Comparison of ENCODE assay signal across 17 cellular contexts in the genomic region with DNA sequence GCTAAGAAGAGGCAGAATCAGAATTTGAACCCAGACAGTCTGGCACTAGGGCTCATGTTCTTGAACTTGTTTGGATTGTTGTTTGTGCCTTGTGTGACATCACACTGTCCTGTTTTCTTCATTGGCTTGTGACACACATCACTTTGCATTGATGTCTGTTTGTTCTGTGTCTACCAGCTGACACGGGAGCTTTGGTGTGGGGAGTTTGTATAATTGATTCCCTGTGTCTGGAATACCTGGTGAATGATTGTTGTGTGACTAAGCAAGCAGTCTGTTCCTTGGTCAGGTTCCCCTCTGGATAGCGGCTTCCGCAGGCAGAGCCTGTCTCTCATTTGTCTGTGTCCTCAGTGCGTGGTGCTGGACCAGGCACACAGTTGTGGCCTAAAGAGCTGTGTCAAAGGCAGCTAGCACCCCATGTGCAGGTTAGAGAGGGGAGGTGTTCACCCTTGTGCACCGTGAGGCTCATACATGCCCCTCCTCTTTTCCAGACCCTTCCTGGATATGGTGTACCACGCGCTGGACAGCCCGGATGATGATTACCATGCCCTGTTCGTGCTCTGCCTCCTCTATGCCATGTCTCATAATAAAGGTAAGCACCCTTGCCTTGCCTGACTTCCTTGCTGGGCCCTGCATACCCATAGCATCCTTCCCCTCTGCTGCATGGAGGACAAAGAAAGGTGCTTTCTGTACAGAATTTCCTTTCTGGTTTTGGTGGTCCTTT.
DNase-seq lines count a peak whose midpoint lies in the region; ATAC-seq and TF ChIP-seq lines count a peak whose summit lies in the region.
"Had no signal": no experiment of that assay in that cellular context is flagged by ENCODE, and none has a peak within 500 bp of the region (broad histone marks: within the 10 kb centered on the region; RNA-seq: fewer than 3 reads in every experiment).

No MANE protein-coding gene starts in this region.

- no peak overlapping the region for H2BK12ac ChIP-seq in neuronal stem cell (ENCODE audit: low read length)

- no peak for TF ChIP-seq POLR2A in esophagus squamous epithelium (IDR thresholded peaks at IDR 0.05)

- H2BK5ac ChIP-seq in neuronal stem cell (ENCODE audit: low read length) = no peak overlapping the region

- intact Hi-C loops in esophagus squamous epithelium (cut with DNase I) = no loop called here

- H4K8ac ChIP-seq in neuronal stem cell (ENCODE audit: low read depth, low read length) = no peak overlapping the region

- H3K4me3 Mint-ChIP-seq in activated T-cell treated with anti-CD3 and anti-CD28 coated beads, Interleukin-2, amount 50 U/mL, for 24 hours = no peak overlapping the region
- peak overlapping the region; percentile 53 for H3K4me3 Mint-ChIP-seq in activated T-helper 17 cell treated with anti-CD3 and anti-CD28 coated beads, Interleukin-2, amount 50 U/mL, for 72 hours
- H3K4me3 Mint-ChIP-seq in stimulated activated effector memory CD8-positive, alpha-beta T cell treated with anti-CD3 and anti-CD28 coated beads, Interleukin-12 subunit alpha, Interleukin-12 subunit beta, amount 100 ng/mL, for 72 hours = peak overlapping the region; percentile 28

- peaks cover 97% of the 10 kb centered on the region for H3K36me3 Mint-ChIP-seq in activated T-cell treated with anti-CD3 and anti-CD28 coated beads, Interleukin-2, amount 50 U/mL, for 24 hours (ENCODE audit: low read depth)
- peaks cover 90% of the 10 kb centered on the region for H3K36me3 Mint-ChIP-seq in activated T-helper 17 cell treated with anti-CD3 and anti-CD28 coated beads, Interleukin-2, amount 50 U/mL, for 72 hours (ENCODE audit: low read depth)
- H3K36me3 Mint-ChIP-seq in stimulated activated effector memory CD8-positive, alpha-beta T cell treated with anti-CD3 and anti-CD28 coated beads, Interleukin-12 subunit alpha, Interleukin-12 subunit beta, amount 100 ng/mL, for 72 hours = peaks cover 64% of the 10 kb centered on the region

- no peak overlapping the region for H3K9ac ChIP-seq in neuronal stem cell (ENCODE audit: low read depth, low read length, poor library complexity)

- no peak overlapping the region for H2AFZ ChIP-seq in neuronal stem cell (ENCODE audit: low read length)

- H2BK120ac ChIP-seq in neuronal stem cell (ENCODE audit: low read depth, low read length) = no peak overlapping the region

- H3K23ac ChIP-seq in neuronal stem cell (ENCODE audit: low read depth, low read length, poor library complexity) = no peak overlapping the region

- H2AK5ac ChIP-seq in neuronal stem cell (ENCODE audit: low read depth, low read length) = no peak overlapping the region

- WGBS in neuronal stem cell (ENCODE audit: extremely low coverage in 2 of 2, insufficient read length in 2 of 2, insufficient replicate concordance in 1 of 2), 2 donors = no CpG with 5 or more reads among the region's 9 CpGs
- WGBS in esophagus squamous epithelium, 2 donors = 92 to 98% methylated on average over 9 of the region's 9 CpGs

- H3K9me3 Mint-ChIP-seq in activated T-cell treated with anti-CD3 and anti-CD28 coated beads, Interleukin-2, amount 50 U/mL, for 24 hours = peaks cover 25% of the 10 kb centered on the region
- H3K9me3 Mint-ChIP-seq in activated T-helper 17 cell treated with anti-CD3 and anti-CD28 coated beads, Interleukin-2, amount 50 U/mL, for 72 hours = peaks cover 5% of the 10 kb centered on the region
- H3K9me3 Mint-ChIP-seq in stimulated activated effector memory CD8-positive, alpha-beta T cell treated with anti-CD3 and anti-CD28 coated beads, Interleukin-12 subunit alpha, Interleukin-12 subunit beta, amount 100 ng/mL, for 72 hours = peaks cover 9% of the 10 kb centered on the region

- peaks cover 33% of the 10 kb centered on the region for H3K4me1 Mint-ChIP-seq in activated T-cell treated with anti-CD3 and anti-CD28 coated beads, Interleukin-2, amount 50 U/mL, for 24 hours (ENCODE audit: low read depth)
- peaks cover 12% of the 10 kb centered on the region for H3K4me1 Mint-ChIP-seq in activated T-helper 17 cell treated with anti-CD3 and anti-CD28 coated beads, Interleukin-2, amount 50 U/mL, for 72 hours
- H3K4me1 Mint-ChIP-seq in stimulated activated effector memory CD8-positive, alpha-beta T cell treated with anti-CD3 and anti-CD28 coated beads, Interleukin-12 subunit alpha, Interleukin-12 subunit beta, amount 100 ng/mL, for 72 hours = peaks cover 38% of the 10 kb centered on the region

- no peak for TF ChIP-seq CTCF in esophagus squamous epithelium (IDR thresholded peaks at IDR 0.05)

- H3K9me3 ChIP-seq in neuronal stem cell (replicated peaks in 1 of 2; ENCODE audit: control insufficient read depth in 2 of 2, insufficient read depth in 1 of 2, low read depth in 1 of 2, low read length in 2 of 2) (peaks cover 0 to 24% of the 10 kb centered on the region in 2 donors), esophagus squamous epithelium (peaks cover 0 to 10% (median 5%) of the 10 kb centered on the region in 3 donors)
- H3K9me3 ChIP-seq: vagina had no signal

- DNase-seq in activated T-cell treated with anti-CD3 and anti-CD28 coated beads, Interleukin-2, amount 50 U/mL, for 24 hours = no peak
- no peak for DNase-seq in activated T-cell treated with anti-CD3 and anti-CD28 coated beads for 4 hours
- DNase-seq in stimulated activated effector memory CD8-positive, alpha-beta T cell treated with anti-CD3 and anti-CD28 coated beads, Interleukin-12 subunit alpha, Interleukin-12 subunit beta, amount 100 ng/mL, for 72 hours (ENCODE audit: low spot score in 2 of 2) = peak in 1 of 2 donors; percentile 68
- DNase-seq in neuronal stem cell (ENCODE audit: low spot score) = no peak
- no peak for DNase-seq in esophagus squamous epithelium (lab: John Stamatoyannopoulos, UW)
- DNase-seq: DMS79 treated with DMSO at 0.1 percent for 48 hours; effector CD8-positive, alpha-beta T cell; NCI-H2029; NK-92 treated with Interleukin-12 subunit alpha and Interleukin-12 subunit beta, amount 100 ng/mL, for 24 hours had no signal

- ATAC-seq in HG02938 (IDR thresholded peaks at IDR 0.05; ENCODE audit: unreplicated experiment) (peak; percentile 27), GM18519 (IDR thresholded peaks at IDR 0.05; ENCODE audit: low FRiP score, unreplicated experiment) (no peak)
- ATAC-seq in activated T-helper 17 cell treated with anti-CD3 and anti-CD28 coated beads, Interleukin-2, amount 50 U/mL, for 72 hours (replicated peaks) = peak; percentile 22
- peak; percentile 65 for ATAC-seq in stimulated activated effector memory CD8-positive, alpha-beta T cell treated with anti-CD3 and anti-CD28 coated beads, Interleukin-12 subunit alpha, Interleukin-12 subunit beta, amount 100 ng/mL, for 72 hours
- ATAC-seq: K562, SK-N-SH treated with all-trans-retinoic acid at 6 μM for 48 hours had no signal

- H3K27ac ChIP-seq in neuronal stem cell (replicated peaks; ENCODE audit: low read length) = no peak overlapping the region
- no peak overlapping the region for H3K27ac ChIP-seq in esophagus squamous epithelium
- H3K27ac ChIP-seq: neutrophil, vagina had no signal

- peaks cover 4 to 52% of the 10 kb centered on the region in 2 donors for H3K36me3 ChIP-seq in neuronal stem cell (replicated peaks in 1 of 2; ENCODE audit: control insufficient read depth in 2 of 2, insufficient read depth in 2 of 2, low read length in 2 of 2)
- H3K36me3 ChIP-seq in esophagus squamous epithelium = peaks cover 3 to 87% (median 12%) of the 10 kb centered on the region in 3 donors

- no peak overlapping the region for H3K18ac ChIP-seq in neuronal stem cell (ENCODE audit: low read length)

- no peak overlapping the region for H3K4me2 ChIP-seq in neuronal stem cell (ENCODE audit: insufficient read depth, low read length, poor library complexity, severe bottlenecking)
- H3K4me2 ChIP-seq: smooth muscle cell had no signal

- no peak overlapping the region for H3K14ac ChIP-seq in neuronal stem cell (ENCODE audit: low read length)

- peak overlapping the region; percentile 92 for H3K27ac Mint-ChIP-seq in activated T-cell treated with anti-CD3 and anti-CD28 coated beads, Interleukin-2, amount 50 U/mL, for 24 hours
- H3K27ac Mint-ChIP-seq in activated T-helper 17 cell treated with anti-CD3 and anti-CD28 coated beads, Interleukin-2, amount 50 U/mL, for 72 hours = peak overlapping the region; percentile 87
- H3K27ac Mint-ChIP-seq in stimulated activated effector memory CD8-positive, alpha-beta T cell treated with anti-CD3 and anti-CD28 coated beads, Interleukin-12 subunit alpha, Interleukin-12 subunit beta, amount 100 ng/mL, for 72 hours = peak overlapping the region; percentile 84

- H2BK15ac ChIP-seq in neuronal stem cell (ENCODE audit: low read length) = no peak overlapping the region

- no peak overlapping the region for H3K4me3 ChIP-seq in neuronal stem cell (ENCODE audit: low read length in 2 of 2)
- H3K4me3 ChIP-seq in esophagus squamous epithelium = no peak overlapping the region
- H3K4me3 ChIP-seq: K562, smooth muscle cell, vagina had no signal

- no peak overlapping the region for H4K91ac ChIP-seq in neuronal stem cell (ENCODE audit: low read depth, low read length, poor library complexity)

- H3K79me1 ChIP-seq in neuronal stem cell (ENCODE audit: low read depth, low read length) = no peaks in the 10 kb centered on the region

- H3K27me3 ChIP-seq in neuronal stem cell (ENCODE audit: control insufficient read depth in 3 of 3, insufficient read depth in 3 of 3, low read depth in 1 of 3, low read length in 3 of 3) (no peaks in the 10 kb centered on the region), esophagus squamous epithelium (no peaks in the 10 kb centered on the region)
- H3K27me3 ChIP-seq: neutrophil, vagina had no signal

- peaks cover 0 to 2% of the 10 kb centered on the region in 2 donors for H3K4me1 ChIP-seq in neuronal stem cell (ENCODE audit: control insufficient read depth in 2 of 2, insufficient read depth in 1 of 2, low read depth in 1 of 2, low read length in 2 of 2)
- no peaks in the 10 kb centered on the region for H3K4me1 ChIP-seq in esophagus squamous epithelium
- H3K4me1 ChIP-seq: vagina had no signal

- no peak overlapping the region for H3K4ac ChIP-seq in neuronal stem cell (ENCODE audit: low read length)

- H3K27me3 Mint-ChIP-seq in activated T-cell treated with anti-CD3 and anti-CD28 coated beads, Interleukin-2, amount 50 U/mL, for 24 hours = no peaks in the 10 kb centered on the region
- no peaks in the 10 kb centered on the region for H3K27me3 Mint-ChIP-seq in activated T-helper 17 cell treated with anti-CD3 and anti-CD28 coated beads, Interleukin-2, amount 50 U/mL, for 72 hours
